In the genomic region with DNA sequence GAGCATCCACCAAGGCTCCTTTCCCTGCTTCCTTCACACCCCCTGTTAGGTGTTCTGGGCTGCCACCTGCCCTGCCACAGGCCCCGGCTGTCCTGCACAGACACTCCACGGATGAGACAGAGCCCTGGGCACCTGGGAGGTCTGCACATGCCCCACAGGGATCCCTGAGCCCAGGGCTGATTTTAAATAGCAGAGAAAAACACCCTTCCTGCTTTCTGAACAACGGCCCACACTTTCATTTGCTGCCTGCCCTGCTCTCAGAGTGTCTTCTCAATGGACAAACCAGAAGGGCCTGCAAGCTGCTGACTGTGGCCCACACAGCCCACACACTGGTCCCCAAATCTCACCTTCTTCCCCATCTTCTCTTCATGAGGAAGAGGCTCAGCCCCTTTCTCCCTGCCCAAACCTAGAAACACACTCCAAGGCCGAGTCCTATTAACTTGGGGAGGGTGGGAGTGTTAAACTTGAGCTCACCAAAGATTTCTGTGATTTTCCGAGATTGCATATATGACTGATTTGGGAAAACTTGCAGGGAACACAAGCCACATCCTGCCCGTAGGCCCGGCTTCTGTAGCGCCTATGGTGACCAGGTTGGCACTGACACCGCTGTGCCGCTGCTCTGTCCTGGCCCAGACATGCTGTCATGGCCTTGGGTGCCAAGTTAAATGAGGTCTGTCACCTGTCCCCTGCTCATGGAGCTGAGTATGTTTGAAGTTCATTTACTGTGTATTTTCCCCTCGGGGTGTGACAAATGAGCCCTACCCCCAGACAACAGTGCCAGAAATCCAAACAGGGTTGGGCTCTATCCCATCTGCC, we compare ENCODE assay signal across 15 cellular contexts. TPM values are rescaled to one million over a fixed set of nuclear protein-coding genes. Genes with fewer than 3 reads are reported as not detected.
A peak's percentile ranks its signal among the peaks of the same experiment; 100 is the strongest.
DNase-seq lines count a peak whose midpoint lies in the region; ATAC-seq, FAIRE-seq and TF ChIP-seq lines count a peak whose summit lies in the region.
"Had no signal": no experiment of that assay in that cellular context is flagged by ENCODE, and none has a peak within 500 bp of the region (broad histone marks: within the 10 kb centered on the region; RNA-seq: fewer than 3 reads in every experiment).

No MANE protein-coding gene starts in this region.

- peak overlapping the region; percentile 87 for H3K27ac ChIP-seq in endodermal cell (ENCODE audit: low read depth, low read length)
- H3K27ac ChIP-seq in prostate gland, result no peak overlapping the region
- H3K27ac ChIP-seq in coronary artery, result no peak overlapping the region
- H3K27ac ChIP-seq: 22Rv1, gastrocnemius medialis had no signal

- H3K4me1 Mint-ChIP-seq in endodermal cell, result peaks cover 16% of the 10 kb centered on the region

- WGBS in endodermal cell (ENCODE audit: insufficient coverage in 1 of 2, insufficient read length in 1 of 2), 2 experiments, result 94 to 97% methylated on average over 8 to 11 of the region's 11 CpGs
- WGBS in prostate gland, result 62% methylated on average over 11 of the region's 11 CpGs

- peaks cover 3% of the 10 kb centered on the region for H3K9me3 Mint-ChIP-seq in endodermal cell

- no peak for TF ChIP-seq CTCF in endodermal cell (conservative IDR thresholded peaks at IDR 0.05)
- TF ChIP-seq CTCF in prostate gland (IDR thresholded peaks at IDR 0.05), result no peak
- no peak for TF ChIP-seq CTCF in coronary artery (IDR thresholded peaks at IDR 0.05)

- ATAC-seq in GM21423 (IDR thresholded peaks at IDR 0.05; ENCODE audit: unreplicated experiment), result no peak

- peaks cover 4% of the 10 kb centered on the region for H3K27me3 Mint-ChIP-seq in endodermal cell (ENCODE audit: insufficient read depth)
- H3K27me3 Mint-ChIP-seq: stimulated activated naive CD8-positive, alpha-beta T cell treated with anti-CD3 and anti-CD28 coated beads, Interleukin-15, amount 100 ng/mL, for 72 hours had no signal

- H3K36me3 ChIP-seq in endodermal cell (ENCODE audit: control insufficient read depth, insufficient read depth, low read length) (no peaks in the 10 kb centered on the region), prostate gland (no peaks in the 10 kb centered on the region)
- H3K36me3 ChIP-seq: gastrocnemius medialis had no signal

- H3K9me3 ChIP-seq in endodermal cell (ENCODE audit: control insufficient read depth, low read length), result peaks cover 4% of the 10 kb centered on the region
- H3K9me3 ChIP-seq in prostate gland, result no peaks in the 10 kb centered on the region
- H3K9me3 ChIP-seq: gastrocnemius medialis had no signal

- H3K4me3 ChIP-seq in endodermal cell (ENCODE audit: low read length) (no peak overlapping the region), prostate gland (no peak overlapping the region), coronary artery (no peak overlapping the region)
- H3K4me3 ChIP-seq: gastrocnemius medialis had no signal

- TF ChIP-seq POLR2A in prostate gland (IDR thresholded peaks at IDR 0.05) (no peak), H54 (IDR thresholded peaks at IDR 0.05; ENCODE audit: low read depth, low read length) (no peak)

- no peak overlapping the region for H3K9ac ChIP-seq in endodermal cell (ENCODE audit: extremely low read depth, low read length, poor library complexity, severe bottlenecking)

- no peak for FAIRE-seq in H54 (lab: Jason Lieb, UNC)

- intact Hi-C loops in prostate gland (cut with DNase I), result no loop called here

- DNase-seq in DMS 273 (lab: John Stamatoyannopoulos, UW; ENCODE audit: unreplicated experiment) (peak; percentile 52), DMS 273 treated with DMSO at 0.1 percent for 48 hours (lab: John Stamatoyannopoulos, UW) (no peak), NCI-H774 (lab: John Stamatoyannopoulos, UW) (peak; percentile 67), endodermal cell (no peak), prostate gland (ENCODE audit: low spot score) (peak; percentile 36), coronary artery (ENCODE audit: low spot score) (no peak), H54 (ENCODE audit: insufficient read length, low spot score) (no peak)
- DNase-seq: central memory CD4-positive, alpha-beta T cell; GDM1; MV-4-11; stimulated activated CD4-positive, alpha-beta T cell treated with anti-CD3 and anti-CD28 coated beads, Interleukin-15, amount 100 ng/mL, for 24 hours had no signal

- H3K4me3 Mint-ChIP-seq in endodermal cell, result no peak overlapping the region
- H3K4me3 Mint-ChIP-seq: stimulated activated naive CD8-positive, alpha-beta T cell treated with anti-CD3 and anti-CD28 coated beads, Interleukin-15, amount 100 ng/mL, for 72 hours had no signal

- no peak overlapping the region for H3K27ac Mint-ChIP-seq in endodermal cell

- H3K27me3 ChIP-seq in endodermal cell (ENCODE audit: control insufficient read depth, insufficient read depth, low read length, poor library complexity, severe bottlenecking) (no peaks in the 10 kb centered on the region), prostate gland (replicated peaks; ENCODE audit: insufficient read depth) (no peaks in the 10 kb centered on the region)
- H3K27me3 ChIP-seq: gastrocnemius medialis had no signal

- no peaks in the 10 kb centered on the region for H3K36me3 Mint-ChIP-seq in endodermal cell (ENCODE audit: low read depth)

- H3K4me1 ChIP-seq in endodermal cell (ENCODE audit: control insufficient read depth, insufficient read depth, low read length) (peaks cover 6% of the 10 kb centered on the region), prostate gland (replicated peaks) (peaks cover 6% of the 10 kb centered on the region)

RNA-seq across cellular contexts. Expression of gene KLF13, which starts 47.2 kb away (rescaled TPM):
- total RNA-seq in endodermal cell (10 to 100 TPM; 18.7 to 18.9 TPM), prostate gland (10 to 100 TPM; 16.6 to 56.5 TPM)
- 58.0 TPM for polyA plus RNA-seq in endodermal cell (2013, experiment 1 of 2)
- 51.5 TPM for polyA plus RNA-seq in endodermal cell (2013, experiment 2 of 2)

Comparison
In these comparisons a context has a peak if more than half of its experiments do, and no peak if none do; other contexts are left out.
1. DNase-seq: peak in DMS 273 (single experiment), NCI-H774 (single experiment) and prostate gland (single experiment); none in DMS 273 treated with DMSO at 0.1 percent for 48 hours (single experiment), endodermal cell (single experiment), coronary artery (single experiment) and H54 (single experiment).